ENCODE assay signal across 1 cellular context in genomic region chr17:78146881-78147280, GRCh38.
TF ChIP-seq lines count a peak whose summit lies in the region.

No MANE protein-coding gene starts in this region.

TF ChIP-seq in SK-N-SH treated with all-trans-retinoic acid at 6 μM for 48 hours, 23 proteins besides CTCF, POLR2A, EP300 and RAD21 (continued from another document):
- TF ChIP-seq, protein P1, sequence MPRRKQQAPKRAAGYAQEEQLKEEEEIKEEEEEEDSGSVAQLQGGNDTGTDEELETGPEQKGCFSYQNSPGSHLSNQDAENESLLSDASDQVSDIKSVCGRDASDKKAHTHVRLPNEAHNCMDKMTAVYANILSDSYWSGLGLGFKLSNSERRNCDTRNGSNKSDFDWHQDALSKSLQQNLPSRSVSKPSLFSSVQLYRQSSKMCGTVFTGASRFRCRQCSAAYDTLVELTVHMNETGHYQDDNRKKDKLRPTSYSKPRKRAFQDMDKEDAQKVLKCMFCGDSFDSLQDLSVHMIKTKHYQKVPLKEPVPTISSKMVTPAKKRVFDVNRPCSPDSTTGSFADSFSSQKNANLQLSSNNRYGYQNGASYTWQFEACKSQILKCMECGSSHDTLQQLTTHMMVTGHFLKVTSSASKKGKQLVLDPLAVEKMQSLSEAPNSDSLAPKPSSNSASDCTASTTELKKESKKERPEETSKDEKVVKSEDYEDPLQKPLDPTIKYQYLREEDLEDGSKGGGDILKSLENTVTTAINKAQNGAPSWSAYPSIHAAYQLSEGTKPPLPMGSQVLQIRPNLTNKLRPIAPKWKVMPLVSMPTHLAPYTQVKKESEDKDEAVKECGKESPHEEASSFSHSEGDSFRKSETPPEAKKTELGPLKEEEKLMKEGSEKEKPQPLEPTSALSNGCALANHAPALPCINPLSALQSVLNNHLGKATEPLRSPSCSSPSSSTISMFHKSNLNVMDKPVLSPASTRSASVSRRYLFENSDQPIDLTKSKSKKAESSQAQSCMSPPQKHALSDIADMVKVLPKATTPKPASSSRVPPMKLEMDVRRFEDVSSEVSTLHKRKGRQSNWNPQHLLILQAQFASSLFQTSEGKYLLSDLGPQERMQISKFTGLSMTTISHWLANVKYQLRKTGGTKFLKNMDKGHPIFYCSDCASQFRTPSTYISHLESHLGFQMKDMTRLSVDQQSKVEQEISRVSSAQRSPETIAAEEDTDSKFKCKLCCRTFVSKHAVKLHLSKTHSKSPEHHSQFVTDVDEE (CRISPR knock-in tag; IDR thresholded peaks at IDR 0.05): no peak
- TF ChIP-seq ZFP3 (CRISPR knock-in tag; IDR thresholded peaks at IDR 0.05) (no peak), ESRRG (CRISPR knock-in tag; IDR thresholded peaks at IDR 0.05) (no peak), GLIS3 (CRISPR knock-in tag; IDR thresholded peaks at IDR 0.05) (no peak), CSRNP3 (CRISPR knock-in tag; IDR thresholded peaks at IDR 0.05) (no peak), ARNTL (CRISPR knock-in tag; IDR thresholded peaks at IDR 0.05; ENCODE audit: borderline replicate concordance, low read depth) (no peak), ZNF8 (CRISPR knock-in tag; IDR thresholded peaks at IDR 0.05) (no peak), ISL1 (CRISPR knock-in tag; IDR thresholded peaks at IDR 0.05) (no peak)
